In genomic region chr7:37205451-37205850, GRCh38 we compare ENCODE assay signal across 17 cellular contexts.
A peak's percentile ranks its signal among the peaks of the same experiment; 100 is the strongest.
DNase-seq lines count a peak whose midpoint lies in the region; ATAC-seq and TF ChIP-seq lines count a peak whose summit lies in the region.
"Had no signal": no experiment of that assay in that cellular context is flagged by ENCODE, and none has a peak within 500 bp of the region (broad histone marks: within the 10 kb centered on the region; RNA-seq: fewer than 3 reads in every experiment).

No MANE protein-coding gene starts in this region.

- no peaks in the 10 kb centered on the region for H3K9me3 Mint-ChIP-seq in activated naive CD8-positive, alpha-beta T cell (ENCODE audit: low read depth)
- no peaks in the 10 kb centered on the region for H3K9me3 Mint-ChIP-seq in activated naive CD8-positive, alpha-beta T cell treated with anti-CD3 and anti-CD28 coated beads, Interleukin-2, amount 50 U/mL, for 24 hours
- H3K9me3 Mint-ChIP-seq in central memory CD8-positive, alpha-beta T cell, result no peaks in the 10 kb centered on the region

- H3K4me3 Mint-ChIP-seq in activated naive CD8-positive, alpha-beta T cell, result no peak overlapping the region
- H3K4me3 Mint-ChIP-seq in activated naive CD8-positive, alpha-beta T cell treated with anti-CD3 and anti-CD28 coated beads, Interleukin-2, amount 50 U/mL, for 24 hours, result no peak overlapping the region
- no peak overlapping the region for H3K4me3 Mint-ChIP-seq in central memory CD8-positive, alpha-beta T cell
- H3K4me3 Mint-ChIP-seq: CD14-positive monocyte had no signal

- no peak for ATAC-seq in activated naive CD8-positive, alpha-beta T cell treated with anti-CD3 and anti-CD28 coated beads, Interleukin-2, amount 50 U/mL, for 24 hours
- peak; percentile 49 for ATAC-seq in HG03280 (IDR thresholded peaks at IDR 0.05; ENCODE audit: unreplicated experiment)
- no peak for ATAC-seq in central memory CD8-positive, alpha-beta T cell (replicated peaks; ENCODE audit: extremely low read depth, poor library complexity, severe bottlenecking)

- peaks cover 6% of the 10 kb centered on the region for H3K36me3 Mint-ChIP-seq in activated naive CD8-positive, alpha-beta T cell
- peaks cover 40% of the 10 kb centered on the region for H3K36me3 Mint-ChIP-seq in activated naive CD8-positive, alpha-beta T cell treated with anti-CD3 and anti-CD28 coated beads, Interleukin-2, amount 50 U/mL, for 24 hours (ENCODE audit: low read depth)
- peaks cover 26% of the 10 kb centered on the region for H3K36me3 Mint-ChIP-seq in central memory CD8-positive, alpha-beta T cell (ENCODE audit: insufficient read depth)

- no peak for TF ChIP-seq CTCF in GM10266 (IDR thresholded peaks at IDR 0.05; ENCODE audit: control insufficient read depth, insufficient read depth, low read depth, missing control alignments)

- peak overlapping the region; percentile 42 for H3K27ac Mint-ChIP-seq in activated naive CD8-positive, alpha-beta T cell
- H3K27ac Mint-ChIP-seq in activated naive CD8-positive, alpha-beta T cell treated with anti-CD3 and anti-CD28 coated beads, Interleukin-2, amount 50 U/mL, for 24 hours, result no peak overlapping the region
- H3K27ac Mint-ChIP-seq in central memory CD8-positive, alpha-beta T cell (ENCODE audit: low read depth), result peak overlapping the region; percentile 17

- H3K27me3 Mint-ChIP-seq in activated naive CD8-positive, alpha-beta T cell, result no peaks in the 10 kb centered on the region
- no peaks in the 10 kb centered on the region for H3K27me3 Mint-ChIP-seq in activated naive CD8-positive, alpha-beta T cell treated with anti-CD3 and anti-CD28 coated beads, Interleukin-2, amount 50 U/mL, for 24 hours
- no peaks in the 10 kb centered on the region for H3K27me3 Mint-ChIP-seq in central memory CD8-positive, alpha-beta T cell

- no peak for DNase-seq in activated naive CD8-positive, alpha-beta T cell treated with anti-CD3 and anti-CD28 coated beads, Interleukin-2, amount 50 U/mL, for 24 hours
- no peak for DNase-seq in central memory CD8-positive, alpha-beta T cell (ENCODE audit: low spot score in 2 of 2)
- DNase-seq in GM10266 (ENCODE audit: extremely low spot score) (no peak), iPS-NIHi11 (ENCODE audit: low spot score) (no peak), DMS153 treated with DMSO at 0.1 percent for 48 hours (lab: John Stamatoyannopoulos, UW; ENCODE audit: unreplicated experiment) (no peak)
- DNase-seq: ACHN, AML-193, DND-41, GOT3, NCI-H1105, NCI-H2081, NCI-H446 treated with DMSO at 0.1 percent for 48 hours, NCI-H69, Right ventricle myocardium superior had no signal

- H3K4me1 Mint-ChIP-seq in activated naive CD8-positive, alpha-beta T cell (ENCODE audit: low read depth), result no peaks in the 10 kb centered on the region
- H3K4me1 Mint-ChIP-seq in activated naive CD8-positive, alpha-beta T cell treated with anti-CD3 and anti-CD28 coated beads, Interleukin-2, amount 50 U/mL, for 24 hours, result peaks cover 7% of the 10 kb centered on the region
- peaks cover 5% of the 10 kb centered on the region for H3K4me1 Mint-ChIP-seq in central memory CD8-positive, alpha-beta T cell
